Comparison of ENCODE assay signal across 8 cellular contexts in the genomic region with DNA sequence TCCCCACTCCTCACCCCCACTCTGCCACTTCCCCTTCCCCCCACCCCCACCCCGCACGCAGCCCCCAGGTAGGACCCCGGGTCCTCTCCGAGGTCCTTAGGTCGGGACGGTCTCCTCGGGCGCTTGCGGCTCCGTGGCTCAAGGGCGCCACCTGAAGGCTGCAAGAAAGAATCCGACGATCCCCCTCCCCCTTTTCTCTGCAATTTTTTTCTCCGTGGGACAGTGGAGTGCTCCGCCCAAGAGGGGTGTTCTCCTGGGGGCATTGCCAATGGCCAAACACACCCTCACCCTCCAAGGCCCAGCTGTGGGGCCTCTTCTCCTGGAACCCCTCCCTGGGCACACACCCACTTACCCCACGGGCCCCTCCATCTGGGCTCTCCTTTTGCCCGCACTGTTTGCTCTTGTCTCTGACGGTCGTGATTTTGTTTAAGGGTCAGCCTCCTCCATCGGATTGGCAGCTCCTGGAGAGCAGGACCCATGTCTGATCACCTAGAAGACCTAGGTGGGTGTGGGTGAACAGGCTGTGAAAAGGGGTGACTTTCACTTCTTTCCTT. TPM values are rescaled to one million over a fixed set of nuclear protein-coding genes. Genes with fewer than 3 reads are reported as not detected.
DNase-seq lines count a peak whose midpoint lies in the region; ATAC-seq and TF ChIP-seq lines count a peak whose summit lies in the region.

No MANE protein-coding gene starts in this region.

- CTCF ChIA-PET in naive thymus-derived CD4-positive, alpha-beta T cell (lab: Charles Lee), result no interaction called here

- no peaks in the 10 kb centered on the region for H3K36me3 ChIP-seq in naive thymus-derived CD4-positive, alpha-beta T cell (ENCODE audit: control insufficient read depth in 2 of 3, insufficient read depth in 3 of 3, low read length in 3 of 3)

- H3K27ac ChIP-seq in naive thymus-derived CD4-positive, alpha-beta T cell (ENCODE audit: low read depth, low read length), result no peak overlapping the region

- H3K4me3 Mint-ChIP-seq in naive thymus-derived CD4-positive, alpha-beta T cell, result peak overlapping the region in 9 of 10 donors; percentile 49 to 83 (median 73)
- peak overlapping the region; percentile 85 for H3K4me3 Mint-ChIP-seq in type B pancreatic cell

- no peaks in the 10 kb centered on the region for H3K9me3 ChIP-seq in naive thymus-derived CD4-positive, alpha-beta T cell (ENCODE audit: control insufficient read depth in 2 of 3, low read length in 3 of 3)

- peaks cover 7 to 13% (median 11%) of the 10 kb centered on the region in 7 donors for H3K4me1 Mint-ChIP-seq in naive thymus-derived CD4-positive, alpha-beta T cell
- no peaks in the 10 kb centered on the region for H3K4me1 Mint-ChIP-seq in type B pancreatic cell (ENCODE audit: unreplicated experiment)

- no peaks in the 10 kb centered on the region for H3K9me3 Mint-ChIP-seq in naive thymus-derived CD4-positive, alpha-beta T cell
- no peaks in the 10 kb centered on the region for H3K9me3 Mint-ChIP-seq in type B pancreatic cell

- POLR2A ChIA-PET in naive thymus-derived CD4-positive, alpha-beta T cell (lab: Charles Lee), result no interaction called here

- TF ChIP-seq CTCF in type B pancreatic cell (conservative IDR thresholded peaks at IDR 0.05), result peak; percentile 82

- ATAC-seq in naive thymus-derived CD4-positive, alpha-beta T cell, result peak; percentile 65
- no peak for ATAC-seq in HG03342 (IDR thresholded peaks at IDR 0.05; ENCODE audit: unreplicated experiment)

- H3K27me3 Mint-ChIP-seq in naive thymus-derived CD4-positive, alpha-beta T cell, result peaks cover 19 to 51% (median 33%) of the 10 kb centered on the region in 5 donors
- peaks cover 58% of the 10 kb centered on the region for H3K27me3 Mint-ChIP-seq in type B pancreatic cell

- peaks cover 0 to 5% (median 0%) of the 10 kb centered on the region in 5 donors for H3K36me3 Mint-ChIP-seq in naive thymus-derived CD4-positive, alpha-beta T cell
- no peaks in the 10 kb centered on the region for H3K36me3 Mint-ChIP-seq in type B pancreatic cell

- intact Hi-C loops in naive thymus-derived CD4-positive, alpha-beta T cell (cut with micrococcal nuclease), result loop anchor here in 1 of 2 donors (2.0 to 5.0 kb wide), 3 partner anchors 27 to 214 kb away; no protein-coding TSS in a partner anchor

- H3K27me3 ChIP-seq in naive thymus-derived CD4-positive, alpha-beta T cell (ENCODE audit: control insufficient read depth in 2 of 2, insufficient read depth in 2 of 2, low read length in 2 of 2), result peaks cover 0 to 3% of the 10 kb centered on the region in 2 donors

- H3K4me3 ChIP-seq in naive thymus-derived CD4-positive, alpha-beta T cell (ENCODE audit: low read length), result no peak overlapping the region

- no peaks in the 10 kb centered on the region for H3K4me1 ChIP-seq in naive thymus-derived CD4-positive, alpha-beta T cell (ENCODE audit: control insufficient read depth in 2 of 2, insufficient read depth in 2 of 2, low read length in 2 of 2)

- peak overlapping the region in 2 of 9 donors; percentile 44 to 86 for H3K27ac Mint-ChIP-seq in naive thymus-derived CD4-positive, alpha-beta T cell
- H3K27ac Mint-ChIP-seq in type B pancreatic cell, result no peak overlapping the region

- DNase-seq in SKM-1 treated with dmso at 0.1 percent for 144 hours (lab: John Stamatoyannopoulos, UW; ENCODE audit: unreplicated experiment) (peak; percentile 18), SKM-1 (lab: John Stamatoyannopoulos, UW; ENCODE audit: unreplicated experiment) (no peak), NCI-H2029 (lab: John Stamatoyannopoulos, UW) (peak; percentile 42), type B pancreatic cell (ENCODE audit: extremely low spot score, unreplicated experiment) (no peak)
- DNase-seq in activated CD4-positive, CD25-positive, alpha-beta regulatory T cell treated with anti-CD3 and anti-CD28 coated beads, Interleukin-2, amount 50 U/mL, for 72 hours, result peak; percentile 51
- DNase-seq in effector CD4-positive, alpha-beta T cell, result peak; percentile 13
- peak; percentile 18 to 64 (median 36) for DNase-seq in naive thymus-derived CD4-positive, alpha-beta T cell

RNA-seq across cellular contexts. Expression of gene TMEM74B, which starts 1.1 kb away (rescaled TPM):
- under 1 TPM in 3 of 5 experiments, not detected in 2; 0.22 to 0.60 (median 0.40) TPM for total RNA-seq in naive thymus-derived CD4-positive, alpha-beta T cell
- polyA plus RNA-seq in naive thymus-derived CD4-positive, alpha-beta T cell, result under 1 TPM in 1 of 2 donors, not detected in 1; 0.18 TPM
- 10.7 and 12.0 TPM in 2 replicates for total RNA-seq in type B pancreatic cell (ENCODE audit: low replicate concordance)

RNA-seq across cellular contexts. Expression of gene C20orf202, which starts 17.4 kb away (rescaled TPM):
- total RNA-seq in naive thymus-derived CD4-positive, alpha-beta T cell, result under 1 TPM in 1 of 5 experiments, not detected in 4; 0.22 TPM
- under 1 TPM in 1 of 2 donors, not detected in 1; 0.22 TPM for polyA plus RNA-seq in naive thymus-derived CD4-positive, alpha-beta T cell
- total RNA-seq in type B pancreatic cell (ENCODE audit: low replicate concordance), result 0.24 and 0.33 TPM in 2 replicates

RNA-seq across cellular contexts. Expression of gene RAD21L1, which starts 40.0 kb away (rescaled TPM):
- total RNA-seq in naive thymus-derived CD4-positive, alpha-beta T cell, result under 1 TPM in 3 of 5 experiments, not detected in 2; 0.58 to 0.81 (median 0.64) TPM
- polyA plus RNA-seq in naive thymus-derived CD4-positive, alpha-beta T cell, result under 1 TPM in 1 of 2 donors, not detected in 1; 0.48 TPM
- not detected in 2 replicates for total RNA-seq in type B pancreatic cell (ENCODE audit: low replicate concordance)

Comparison
In these comparisons a context has a peak if more than half of its experiments do, and no peak if none do; other contexts are left out.
1. DNase-seq: peak in SKM-1 treated with dmso at 0.1 percent for 144 hours (single experiment), NCI-H2029 (single experiment), activated CD4-positive, CD25-positive, alpha-beta regulatory T cell treated with anti-CD3 and anti-CD28 coated beads, Interleukin-2, amount 50 U/mL, for 72 hours (single experiment), effector CD4-positive, alpha-beta T cell (single experiment) and naive thymus-derived CD4-positive, alpha-beta T cell (9 of 9); none in SKM-1 (single experiment) and type B pancreatic cell (single experiment).